In the genomic region with DNA sequence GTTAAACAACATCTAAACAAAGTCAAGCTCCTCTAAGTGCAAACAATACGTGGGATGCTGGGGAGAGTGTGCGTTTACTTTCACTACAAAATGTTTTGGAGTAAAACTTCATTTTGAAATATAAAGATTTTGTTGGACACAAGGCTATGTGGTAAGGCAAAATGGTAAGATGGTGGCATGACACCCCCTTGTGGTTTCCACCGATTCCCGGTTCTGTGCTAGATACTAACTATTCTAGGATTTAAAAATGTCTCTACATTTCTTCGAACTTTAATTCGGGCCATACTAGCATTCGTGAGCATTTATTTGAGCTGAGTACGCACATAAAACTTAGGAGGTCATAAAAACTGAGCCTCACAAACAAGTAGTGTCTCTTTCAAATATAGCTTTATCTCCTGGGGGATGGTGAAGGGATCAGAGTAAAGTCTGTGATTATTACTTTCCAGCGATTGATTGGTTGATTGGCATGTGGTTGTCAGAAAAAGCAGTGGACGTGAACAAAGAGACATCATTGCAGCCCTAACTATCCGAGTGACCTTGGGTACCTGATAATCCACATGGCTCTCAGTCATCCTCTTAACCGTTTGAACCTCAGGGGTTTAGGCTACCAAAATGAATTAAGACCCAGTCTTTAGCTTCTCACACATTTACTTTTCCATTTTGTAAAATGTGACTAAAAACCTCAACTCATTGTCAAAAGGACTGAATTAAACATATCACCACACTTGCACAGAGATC, we compare ENCODE assay signal across 1 cellular context.
TF ChIP-seq lines count a peak whose summit lies in the region.

No MANE protein-coding gene starts in this region.

TF ChIP-seq in GM12878, 131 proteins besides CTCF, POLR2A, EP300 and RAD21:
- TF ChIP-seq, protein P1, sequence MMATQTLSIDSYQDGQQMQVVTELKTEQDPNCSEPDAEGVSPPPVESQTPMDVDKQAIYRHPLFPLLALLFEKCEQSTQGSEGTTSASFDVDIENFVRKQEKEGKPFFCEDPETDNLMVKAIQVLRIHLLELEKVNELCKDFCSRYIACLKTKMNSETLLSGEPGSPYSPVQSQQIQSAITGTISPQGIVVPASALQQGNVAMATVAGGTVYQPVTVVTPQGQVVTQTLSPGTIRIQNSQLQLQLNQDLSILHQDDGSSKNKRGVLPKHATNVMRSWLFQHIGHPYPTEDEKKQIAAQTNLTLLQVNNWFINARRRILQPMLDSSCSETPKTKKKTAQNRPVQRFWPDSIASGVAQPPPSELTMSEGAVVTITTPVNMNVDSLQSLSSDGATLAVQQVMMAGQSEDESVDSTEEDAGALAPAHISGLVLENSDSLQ (IDR thresholded peaks at IDR 0.05): peak; percentile 42; the same call in 1 of the 2 replicates
- TF ChIP-seq JUND (IDR thresholded peaks at IDR 0.05; ENCODE audit: low read depth, low read length) (no peak), ATF7 (IDR thresholded peaks at IDR 0.05; ENCODE audit: low read depth) (no peak), IKZF2 (IDR thresholded peaks at IDR 0.05) (0 out of 4 replicates have a peak, but pooled peaks of 1 of the 2 experiments have one; percentile 14), YY1 (IDR thresholded peaks at IDR 0.05; ENCODE audit: low read depth, low read length) (peak; percentile 30; the same call in 1 of the 2 replicates), RUNX3 (IDR thresholded peaks at IDR 0.05; ENCODE audit: low read length) (peak; percentile 58; the same call in 1 of the 2 replicates), FOS (IDR thresholded peaks at IDR 0.05; ENCODE audit: borderline replicate concordance, extremely low read depth, insufficient read length) (no peak), IRF4 (IDR thresholded peaks at IDR 0.05; ENCODE audit: low read depth, low read length) (0 out of 2 replicates have a peak, but pooled peaks have one; percentile 23)
- TF ChIP-seq, protein P2, sequence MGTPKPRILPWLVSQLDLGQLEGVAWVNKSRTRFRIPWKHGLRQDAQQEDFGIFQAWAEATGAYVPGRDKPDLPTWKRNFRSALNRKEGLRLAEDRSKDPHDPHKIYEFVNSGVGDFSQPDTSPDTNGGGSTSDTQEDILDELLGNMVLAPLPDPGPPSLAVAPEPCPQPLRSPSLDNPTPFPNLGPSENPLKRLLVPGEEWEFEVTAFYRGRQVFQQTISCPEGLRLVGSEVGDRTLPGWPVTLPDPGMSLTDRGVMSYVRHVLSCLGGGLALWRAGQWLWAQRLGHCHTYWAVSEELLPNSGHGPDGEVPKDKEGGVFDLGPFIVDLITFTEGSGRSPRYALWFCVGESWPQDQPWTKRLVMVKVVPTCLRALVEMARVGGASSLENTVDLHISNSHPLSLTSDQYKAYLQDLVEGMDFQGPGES (IDR thresholded peaks at IDR 0.05): no peak
- TF ChIP-seq, protein P3, sequence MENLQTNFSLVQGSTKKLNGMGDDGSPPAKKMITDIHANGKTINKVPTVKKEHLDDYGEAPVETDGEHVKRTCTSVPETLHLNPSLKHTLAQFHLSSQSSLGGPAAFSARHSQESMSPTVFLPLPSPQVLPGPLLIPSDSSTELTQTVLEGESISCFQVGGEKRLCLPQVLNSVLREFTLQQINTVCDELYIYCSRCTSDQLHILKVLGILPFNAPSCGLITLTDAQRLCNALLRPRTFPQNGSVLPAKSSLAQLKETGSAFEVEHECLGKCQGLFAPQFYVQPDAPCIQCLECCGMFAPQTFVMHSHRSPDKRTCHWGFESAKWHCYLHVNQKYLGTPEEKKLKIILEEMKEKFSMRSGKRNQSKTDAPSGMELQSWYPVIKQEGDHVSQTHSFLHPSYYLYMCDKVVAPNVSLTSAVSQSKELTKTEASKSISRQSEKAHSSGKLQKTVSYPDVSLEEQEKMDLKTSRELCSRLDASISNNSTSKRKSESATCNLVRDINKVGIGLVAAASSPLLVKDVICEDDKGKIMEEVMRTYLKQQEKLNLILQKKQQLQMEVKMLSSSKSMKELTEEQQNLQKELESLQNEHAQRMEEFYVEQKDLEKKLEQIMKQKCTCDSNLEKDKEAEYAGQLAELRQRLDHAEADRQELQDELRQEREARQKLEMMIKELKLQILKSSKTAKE (IDR thresholded peaks at IDR 0.05; ENCODE audit: low read depth, poor library complexity, severe bottlenecking): no peak
- TF ChIP-seq, protein P4, sequence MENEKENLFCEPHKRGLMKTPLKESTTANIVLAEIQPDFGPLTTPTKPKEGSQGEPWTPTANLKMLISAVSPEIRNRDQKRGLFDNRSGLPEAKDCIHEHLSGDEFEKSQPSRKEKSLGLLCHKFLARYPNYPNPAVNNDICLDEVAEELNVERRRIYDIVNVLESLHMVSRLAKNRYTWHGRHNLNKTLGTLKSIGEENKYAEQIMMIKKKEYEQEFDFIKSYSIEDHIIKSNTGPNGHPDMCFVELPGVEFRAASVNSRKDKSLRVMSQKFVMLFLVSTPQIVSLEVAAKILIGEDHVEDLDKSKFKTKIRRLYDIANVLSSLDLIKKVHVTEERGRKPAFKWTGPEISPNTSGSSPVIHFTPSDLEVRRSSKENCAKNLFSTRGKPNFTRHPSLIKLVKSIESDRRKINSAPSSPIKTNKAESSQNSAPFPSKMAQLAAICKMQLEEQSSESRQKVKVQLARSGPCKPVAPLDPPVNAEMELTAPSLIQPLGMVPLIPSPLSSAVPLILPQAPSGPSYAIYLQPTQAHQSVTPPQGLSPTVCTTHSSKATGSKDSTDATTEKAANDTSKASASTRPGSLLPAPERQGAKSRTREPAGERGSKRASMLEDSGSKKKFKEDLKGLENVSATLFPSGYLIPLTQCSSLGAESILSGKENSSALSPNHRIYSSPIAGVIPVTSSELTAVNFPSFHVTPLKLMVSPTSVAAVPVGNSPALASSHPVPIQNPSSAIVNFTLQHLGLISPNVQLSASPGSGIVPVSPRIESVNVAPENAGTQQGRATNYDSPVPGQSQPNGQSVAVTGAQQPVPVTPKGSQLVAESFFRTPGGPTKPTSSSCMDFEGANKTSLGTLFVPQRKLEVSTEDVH (IDR thresholded peaks at IDR 0.05; ENCODE audit: low read depth, partially characterized antibody): no peak
